Comparison of ENCODE assay signal across 10 cellular contexts in genomic region chr15:70480196-70480856, GRCh38.
DNase-seq lines count a peak whose midpoint lies in the region; ATAC-seq and TF ChIP-seq lines count a peak whose summit lies in the region.
"Had no signal": no experiment of that assay in that cellular context is flagged by ENCODE, and none has a peak within 500 bp of the region (broad histone marks: within the 10 kb centered on the region; RNA-seq: fewer than 3 reads in every experiment).

No MANE protein-coding gene starts in this region.

- H3K9me3 ChIP-seq in right atrium auricular region, result no peaks in the 10 kb centered on the region

- peaks cover 32 to 55% of the 10 kb centered on the region in 2 donors for H3K4me1 Mint-ChIP-seq in effector memory CD8-positive, alpha-beta T cell (ENCODE audit: low read depth in 2 of 2)
- H3K4me1 Mint-ChIP-seq in mesothelial cell of epicardium, result peaks cover 15% of the 10 kb centered on the region

- H3K27ac ChIP-seq in right atrium auricular region, result no peak overlapping the region

- peaks cover 9 to 34% of the 10 kb centered on the region in 2 donors for H3K27me3 Mint-ChIP-seq in effector memory CD8-positive, alpha-beta T cell
- H3K27me3 Mint-ChIP-seq in mesothelial cell of epicardium (ENCODE audit: low read depth), result peaks cover 60% of the 10 kb centered on the region

- intact Hi-C loops in left cardiac atrium (cut with DNase I), result no loop called here
- intact Hi-C loops in Right ventricle myocardium superior (cut with DNase I), result loop anchor here (10.0 kb wide), 1 partner anchor 906 kb away; no protein-coding TSS in a partner anchor

- DNase-seq in left cardiac atrium (peak; percentile 3), right atrium auricular region (ENCODE audit: low spot score) (no peak), inferior parietal cortex (ENCODE audit: extremely low spot score) (no peak), DMS79 treated with DMSO at 0.1 percent for 48 hours (lab: John Stamatoyannopoulos, UW) (no peak), mesothelial cell of epicardium (ENCODE audit: low spot score in 2 of 2, unreplicated experiment in 2 of 2) (no peak), Right ventricle myocardium superior (no peak)
- peak; percentile 51 to 56 for DNase-seq in activated CD4-positive, alpha-beta T cell treated with anti-CD3 and anti-CD28 coated beads for 4 hours
- peak; percentile 38 to 59 (median 51) for DNase-seq in effector memory CD8-positive, alpha-beta T cell
- DNase-seq: H7, NCI-H524 treated with DMSO at 0.1 percent for 48 hours had no signal

- H3K4me3 Mint-ChIP-seq in effector memory CD8-positive, alpha-beta T cell, result peak overlapping the region; percentile 70 to 74
- no peak overlapping the region for H3K4me3 Mint-ChIP-seq in mesothelial cell of epicardium

- no peaks in the 10 kb centered on the region for H3K36me3 ChIP-seq in right atrium auricular region

- peaks cover 8% of the 10 kb centered on the region for H3K36me3 Mint-ChIP-seq in effector memory CD8-positive, alpha-beta T cell (ENCODE audit: insufficient read depth)
- no peaks in the 10 kb centered on the region for H3K36me3 Mint-ChIP-seq in mesothelial cell of epicardium

- peak in 1 of 2 donors; percentile 18 for ATAC-seq in left cardiac atrium
- peak; percentile 93 for ATAC-seq in effector memory CD8-positive, alpha-beta T cell (replicated peaks)
- no peak for ATAC-seq in Right ventricle myocardium superior (ENCODE audit: poor library complexity)

- no peaks in the 10 kb centered on the region for H3K9me3 Mint-ChIP-seq in effector memory CD8-positive, alpha-beta T cell
- no peaks in the 10 kb centered on the region for H3K9me3 Mint-ChIP-seq in mesothelial cell of epicardium

- H3K27me3 ChIP-seq in right atrium auricular region, result no peaks in the 10 kb centered on the region

- H3K4me1 ChIP-seq in right atrium auricular region, result peaks cover 0 to 5% of the 10 kb centered on the region in 2 donors

- peak overlapping the region in 1 of 2 donors; percentile 44 for H3K27ac Mint-ChIP-seq in effector memory CD8-positive, alpha-beta T cell
- no peak overlapping the region for H3K27ac Mint-ChIP-seq in mesothelial cell of epicardium

- H3K4me3 ChIP-seq in right atrium auricular region, result no peak overlapping the region

- no peak for TF ChIP-seq CTCF in right atrium auricular region (IDR thresholded peaks at IDR 0.05)
- TF ChIP-seq CTCF in mesothelial cell of epicardium (IDR thresholded peaks at IDR 0.05; ENCODE audit: unreplicated experiment), result no peak

Comparison
In these comparisons a context has a peak if more than half of its experiments do, and no peak if none do; other contexts are left out.
1. DNase-seq: peak in left cardiac atrium (single experiment), activated CD4-positive, alpha-beta T cell treated with anti-CD3 and anti-CD28 coated beads for 4 hours (2 of 2) and effector memory CD8-positive, alpha-beta T cell (3 of 3); none in right atrium auricular region (single experiment), inferior parietal cortex (single experiment), DMS79 treated with DMSO at 0.1 percent for 48 hours (single experiment), mesothelial cell of epicardium (0 of 2) and Right ventricle myocardium superior (single experiment).